In the genomic region with DNA sequence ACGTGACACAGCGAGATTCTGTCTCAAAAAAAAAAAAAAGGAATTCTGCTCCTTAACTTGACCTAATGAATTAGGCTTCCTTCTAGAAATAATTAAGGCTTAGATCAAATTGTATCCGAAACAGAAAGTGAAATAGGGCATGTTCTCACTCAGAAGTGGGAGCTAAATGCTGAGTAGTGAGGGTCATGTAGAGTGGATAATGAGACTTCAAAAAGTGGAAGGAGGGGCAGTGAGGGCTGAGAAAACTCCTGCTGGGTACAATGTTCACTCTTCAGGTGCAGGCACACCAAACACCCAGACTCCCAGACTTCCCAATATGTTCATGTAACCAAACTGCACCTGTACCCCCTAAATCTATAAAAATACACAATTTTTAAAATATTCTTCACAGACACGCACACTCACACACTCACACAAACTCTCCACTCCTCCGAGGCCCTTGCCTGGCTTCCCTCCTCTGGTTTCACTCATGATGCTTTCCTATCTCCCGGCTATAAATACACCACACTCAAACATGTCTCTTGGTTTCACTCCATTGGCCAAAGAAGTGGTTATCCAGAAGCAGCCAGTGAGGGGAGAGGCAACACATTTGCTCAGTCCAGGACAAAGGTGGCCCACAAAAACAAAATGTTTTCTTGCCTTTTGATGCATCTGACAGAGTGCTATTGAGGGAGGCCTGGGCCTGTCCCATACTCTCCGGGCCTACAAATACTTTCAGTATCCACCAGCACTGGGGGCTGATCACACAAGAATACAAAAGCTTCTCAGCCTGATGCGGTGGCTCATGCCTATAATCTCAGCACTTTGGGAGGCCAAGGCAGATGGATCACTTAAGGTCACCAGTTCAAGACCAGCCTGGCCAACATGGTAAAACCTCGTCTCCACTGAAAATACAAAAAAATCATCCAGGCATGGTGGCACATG, we compare ENCODE assay signal across 10 cellular contexts.
DNase-seq lines count a peak whose midpoint lies in the region; ATAC-seq and TF ChIP-seq lines count a peak whose summit lies in the region.
"Had no signal": no experiment of that assay in that cellular context is flagged by ENCODE, and none has a peak within 500 bp of the region (broad histone marks: within the 10 kb centered on the region; RNA-seq: fewer than 3 reads in every experiment).

No MANE protein-coding gene starts in this region.

- no peak overlapping the region for H3K4me3 ChIP-seq in MM.1S (ENCODE audit: low read length)
- no peak overlapping the region for H3K4me3 ChIP-seq in transverse colon
- H3K4me3 ChIP-seq in H7 (ENCODE audit: insufficient read depth, low read depth, low read length): no peak overlapping the region

- 83 to 84% methylated on average over 6 to 9 of the region's 9 CpGs for WGBS in transverse colon (ENCODE audit: low coverage in 1 of 2), 2 donors

- DNase-seq in COLO668 (lab: John Stamatoyannopoulos, UW; ENCODE audit: unreplicated experiment) (peak; percentile 34), MM.1S (peak; percentile 71), memory B cell (ENCODE audit: low spot score in 2 of 2) (no peak), transverse colon (no peak), H7 (no peak)
- no peak for DNase-seq in activated CD8-positive, alpha-beta T cell treated with anti-CD3 and anti-CD28 coated beads for 36 hours
- no peak for DNase-seq in stimulated activated CD4-positive, alpha-beta T cell treated with anti-CD3 and anti-CD28 coated beads, Interleukin-4, amount 100 ng/mL, for 4 hours
- DNase-seq: CD4-positive, alpha-beta T cell; NCI-H1694 had no signal

- in situ Hi-C loops in transverse colon (cut with MboI; ENCODE audit: low pct_ligation_motif_present in 1 of 4, low pct_unique_long_range_greater_than_20kb in 1 of 4, low sequenced_read_pairs in 3 of 4): no loop called here

- POLR2A ChIA-PET in activated CD8-positive, alpha-beta T cell treated with anti-CD3 and anti-CD28 coated beads for 36 hours (lab: Charles Lee): interaction anchor here (0.9 kb wide), 1 partner anchor 145 kb away, joined by 3 read pairs; no protein-coding TSS in a partner anchor

- no peaks in the 10 kb centered on the region for H3K9me3 Mint-ChIP-seq in activated CD8-positive, alpha-beta T cell treated with anti-CD3 and anti-CD28 coated beads for 36 hours
- H3K9me3 Mint-ChIP-seq in memory B cell: no peaks in the 10 kb centered on the region
- H3K9me3 Mint-ChIP-seq: CD4-positive, alpha-beta T cell had no signal

- no peaks in the 10 kb centered on the region for H3K36me3 Mint-ChIP-seq in activated CD8-positive, alpha-beta T cell treated with anti-CD3 and anti-CD28 coated beads for 36 hours (ENCODE audit: low read depth)
- no peaks in the 10 kb centered on the region for H3K36me3 Mint-ChIP-seq in memory B cell

- H3F3A ChIP-seq in MM.1S (ENCODE audit: insufficient read depth, low read length): no peaks in the 10 kb centered on the region

- no peak overlapping the region for H2AFZ ChIP-seq in MM.1S (ENCODE audit: low read length)

- ATAC-seq in activated CD8-positive, alpha-beta T cell treated with anti-CD3 and anti-CD28 coated beads for 36 hours: no peak
- ATAC-seq in memory B cell (ENCODE audit: low read depth) (no peak), GM18858 (IDR thresholded peaks at IDR 0.05; ENCODE audit: unreplicated experiment) (no peak)

- TF ChIP-seq CTCF in MM.1S (IDR thresholded peaks at IDR 0.05; ENCODE audit: low read length) (no peak), transverse colon (IDR thresholded peaks at IDR 0.05) (no peak)
- no peak for TF ChIP-seq CTCF in activated CD8-positive, alpha-beta T cell treated with anti-CD3 and anti-CD28 coated beads for 36 hours (IDR thresholded peaks at IDR 0.05)

- H3K27ac Mint-ChIP-seq in activated CD8-positive, alpha-beta T cell treated with anti-CD3 and anti-CD28 coated beads for 36 hours: peak overlapping the region; percentile 44
- peak overlapping the region; percentile 22 for H3K27ac Mint-ChIP-seq in memory B cell
- H3K27ac Mint-ChIP-seq: CD4-positive, alpha-beta T cell had no signal

- no peaks in the 10 kb centered on the region for H3K9me2 ChIP-seq in MM.1S (replicated peaks; ENCODE audit: insufficient read depth, low read length)

- peaks cover 2% of the 10 kb centered on the region for H3K27me3 Mint-ChIP-seq in activated CD8-positive, alpha-beta T cell treated with anti-CD3 and anti-CD28 coated beads for 36 hours
- H3K27me3 Mint-ChIP-seq in memory B cell: no peaks in the 10 kb centered on the region
- H3K27me3 Mint-ChIP-seq: CD4-positive, alpha-beta T cell had no signal

- H3K4me1 Mint-ChIP-seq in activated CD8-positive, alpha-beta T cell treated with anti-CD3 and anti-CD28 coated beads for 36 hours (ENCODE audit: low read depth): peaks cover 58% of the 10 kb centered on the region
- H3K4me1 Mint-ChIP-seq in memory B cell: peaks cover 26% of the 10 kb centered on the region

- intact Hi-C loops in activated CD8-positive, alpha-beta T cell treated with anti-CD3 and anti-CD28 coated beads for 36 hours (cut with micrococcal nuclease): no loop called here
- intact Hi-C loops in transverse colon (cut with DNase I; ENCODE audit: low total_unique reads): no loop called here

- no peaks in the 10 kb centered on the region for H3K79me2 ChIP-seq in MM.1S (ENCODE audit: low read length)

- H3K27ac ChIP-seq in MM.1S (ENCODE audit: low read length): no peak overlapping the region
- no peak overlapping the region for H3K27ac ChIP-seq in transverse colon

- no peaks in the 10 kb centered on the region for H3K27me3 ChIP-seq in MM.1S (replicated peaks; ENCODE audit: insufficient read depth, low read length)
- no peaks in the 10 kb centered on the region for H3K27me3 ChIP-seq in transverse colon
- H3K27me3 ChIP-seq in H7 (ENCODE audit: control insufficient read depth, insufficient read depth, low read length): no peaks in the 10 kb centered on the region

- H3K36me3 ChIP-seq in MM.1S (replicated peaks; ENCODE audit: insufficient read depth, low read length) (no peaks in the 10 kb centered on the region), transverse colon (no peaks in the 10 kb centered on the region), H7 (replicated peaks; ENCODE audit: control insufficient read depth, insufficient read depth, low read length) (no peaks in the 10 kb centered on the region; the same call in 1 of the 2 replicates)

- no peak overlapping the region for H3K9ac ChIP-seq in MM.1S (ENCODE audit: low read length)

- no peak for TF ChIP-seq POLR2A in transverse colon (IDR thresholded peaks at IDR 0.05)

- CTCF ChIA-PET in activated CD8-positive, alpha-beta T cell treated with anti-CD3 and anti-CD28 coated beads for 36 hours (lab: Charles Lee): no interaction called here

- H4K20me1 ChIP-seq in MM.1S (ENCODE audit: insufficient read depth, low read length): no peaks in the 10 kb centered on the region

- no peak overlapping the region for H3K4me3 Mint-ChIP-seq in activated CD8-positive, alpha-beta T cell treated with anti-CD3 and anti-CD28 coated beads for 36 hours
- no peak overlapping the region for H3K4me3 Mint-ChIP-seq in memory B cell
- H3K4me3 Mint-ChIP-seq: CD4-positive, alpha-beta T cell had no signal

- H3K4me2 ChIP-seq in MM.1S (ENCODE audit: low read depth, low read length): peak overlapping the region; percentile 15; the same call in 1 of the 2 replicates

- H3K4me1 ChIP-seq in MM.1S (ENCODE audit: low read length) (peaks cover 9% of the 10 kb centered on the region), transverse colon (peaks cover 4 to 28% (median 17%) of the 10 kb centered on the region in 4 donors)

- H3K9me3 ChIP-seq in MM.1S (replicated peaks; ENCODE audit: insufficient read depth, low read length) (no peaks in the 10 kb centered on the region), transverse colon (no peaks in the 10 kb centered on the region)

- no peak for TF ChIP-seq EP300 in transverse colon (IDR thresholded peaks at IDR 0.05; ENCODE audit: low read depth)

Comparison
In these comparisons a context has a peak if more than half of its experiments do, and no peak if none do; other contexts are left out.
1. DNase-seq: peak in COLO668 (single experiment) and MM.1S (single experiment); none in activated CD8-positive, alpha-beta T cell treated with anti-CD3 and anti-CD28 coated beads for 36 hours (single experiment), memory B cell (0 of 2), transverse colon (single experiment), stimulated activated CD4-positive, alpha-beta T cell treated with anti-CD3 and anti-CD28 coated beads, Interleukin-4, amount 100 ng/mL, for 4 hours (0 of 2) and H7 (single experiment).